8 cellular contexts compared by ENCODE assay signal in the genomic region with DNA sequence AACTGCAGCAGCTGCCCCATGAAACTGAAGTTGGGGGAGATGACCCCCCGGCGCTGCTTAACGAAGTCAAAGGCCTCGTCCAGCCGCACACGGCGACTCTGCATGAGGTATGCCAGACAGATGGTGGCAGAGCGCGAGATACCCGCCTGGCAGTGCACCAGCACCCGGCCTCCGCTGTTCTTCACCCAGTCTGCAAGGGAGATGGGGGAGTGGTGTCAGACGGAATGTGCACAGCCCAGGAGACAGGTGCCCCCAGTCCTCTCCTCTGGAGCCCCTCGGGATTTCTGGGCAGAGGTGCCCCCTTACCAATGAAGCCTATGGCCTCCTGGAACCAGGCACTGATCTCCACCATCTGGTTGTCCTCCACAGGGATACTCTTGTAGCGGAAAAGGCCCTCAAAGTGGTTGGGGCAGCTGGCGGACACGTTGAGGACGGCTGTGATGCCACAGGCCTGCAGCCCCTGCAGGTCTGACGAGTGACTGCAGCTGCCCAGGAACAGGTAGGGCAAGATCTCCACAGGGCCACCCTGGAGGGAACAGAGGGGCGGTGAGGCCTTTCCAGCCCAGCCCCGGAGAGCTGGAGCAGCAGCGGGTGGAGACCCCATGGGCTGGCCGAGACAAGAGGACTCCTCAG. TPM values are rescaled to one million over a fixed set of nuclear protein-coding genes. Genes with fewer than 3 reads are reported as not detected.
A peak's percentile ranks its signal among the peaks of the same experiment; 100 is the strongest.
DNase-seq lines count a peak whose midpoint lies in the region; ATAC-seq and TF ChIP-seq lines count a peak whose summit lies in the region.

No MANE protein-coding gene starts in this region.

- H3K27ac Mint-ChIP-seq in activated T-helper 1 cell treated with anti-CD3 and anti-CD28 coated beads, Interleukin-12 subunit alpha, Interleukin-12 subunit beta, Interleukin-2, Interleukin-4 antibody, amounts not matched to agents 30 ng/mL and 10 ng/mL and 1 ng/mL, durations not matched to agents 14 hours and 24 hours and 36 hours: peak overlapping the region; percentile 96
- peak overlapping the region; percentile 94 to 99 for H3K27ac Mint-ChIP-seq in stimulated activated naive CD8-positive, alpha-beta T cell treated with anti-CD3 and anti-CD28 coated beads, Interleukin-15, amount 100 ng/mL, for 72 hours

- ATAC-seq in stimulated activated naive CD8-positive, alpha-beta T cell treated with anti-CD3 and anti-CD28 coated beads, Interleukin-15, amount 100 ng/mL, for 72 hours: no peak
- ATAC-seq in GM21737 (IDR thresholded peaks at IDR 0.05; ENCODE audit: unreplicated experiment) (no peak), sciatic nerve (no peak)

- H3K4me3 Mint-ChIP-seq in activated T-helper 1 cell treated with anti-CD3 and anti-CD28 coated beads, Interleukin-12 subunit alpha, Interleukin-12 subunit beta, Interleukin-2, Interleukin-4 antibody, amounts not matched to agents 30 ng/mL and 10 ng/mL and 1 ng/mL, durations not matched to agents 14 hours and 24 hours and 36 hours: peak overlapping the region; percentile 97
- peak overlapping the region; percentile 97 to 98 for H3K4me3 Mint-ChIP-seq in stimulated activated naive CD8-positive, alpha-beta T cell treated with anti-CD3 and anti-CD28 coated beads, Interleukin-15, amount 100 ng/mL, for 72 hours

- DNase-seq in NCI-H146 (lab: John Stamatoyannopoulos, UW): peak; percentile 66
- DNase-seq in activated T-helper 1 cell treated with anti-CD3 and anti-CD28 coated beads, Interleukin-12 subunit alpha, Interleukin-12 subunit beta, Interleukin-2, Interleukin-4 antibody, amounts not matched to agents 30 ng/mL and 10 ng/mL and 1 ng/mL, durations not matched to agents 14 hours and 24 hours and 36 hours (ENCODE audit: low spot score): no peak
- DNase-seq in islet precursor cell: peak; percentile 83
- DNase-seq in stimulated activated naive CD8-positive, alpha-beta T cell treated with anti-CD3 and anti-CD28 coated beads, Interleukin-15, amount 100 ng/mL, for 72 hours: peak; percentile 62 to 66
- DNase-seq in ureter (ENCODE audit: low spot score): no peak
- no peak for DNase-seq in sciatic nerve (ENCODE audit: low spot score)

- intact Hi-C loops in activated T-helper 1 cell treated with anti-CD3 and anti-CD28 coated beads, Interleukin-12 subunit alpha, Interleukin-12 subunit beta, Interleukin-2, Interleukin-4 antibody, amounts not matched to agents 30 ng/mL and 10 ng/mL and 1 ng/mL, durations not matched to agents 14 hours and 24 hours and 36 hours (cut with micrococcal nuclease): loop anchor here (1.0 to 10.0 kb wide), 3 partner anchors 27 to 1521 kb away; a partner anchor contains a TSS
- intact Hi-C loops in sciatic nerve (cut with DNase I): no loop called here

- H3K36me3 Mint-ChIP-seq in activated T-helper 1 cell treated with anti-CD3 and anti-CD28 coated beads, Interleukin-12 subunit alpha, Interleukin-12 subunit beta, Interleukin-2, Interleukin-4 antibody, amounts not matched to agents 30 ng/mL and 10 ng/mL and 1 ng/mL, durations not matched to agents 14 hours and 24 hours and 36 hours (ENCODE audit: low read depth): peaks cover 29% of the 10 kb centered on the region

- H3K4me1 Mint-ChIP-seq in activated T-helper 1 cell treated with anti-CD3 and anti-CD28 coated beads, Interleukin-12 subunit alpha, Interleukin-12 subunit beta, Interleukin-2, Interleukin-4 antibody, amounts not matched to agents 30 ng/mL and 10 ng/mL and 1 ng/mL, durations not matched to agents 14 hours and 24 hours and 36 hours (ENCODE audit: low read depth): peaks cover 55% of the 10 kb centered on the region
- peaks cover 74% of the 10 kb centered on the region for H3K4me1 Mint-ChIP-seq in stimulated activated naive CD8-positive, alpha-beta T cell treated with anti-CD3 and anti-CD28 coated beads, Interleukin-15, amount 100 ng/mL, for 72 hours

- H3K27me3 Mint-ChIP-seq in activated T-helper 1 cell treated with anti-CD3 and anti-CD28 coated beads, Interleukin-12 subunit alpha, Interleukin-12 subunit beta, Interleukin-2, Interleukin-4 antibody, amounts not matched to agents 30 ng/mL and 10 ng/mL and 1 ng/mL, durations not matched to agents 14 hours and 24 hours and 36 hours (ENCODE audit: insufficient read depth): peaks cover 2% of the 10 kb centered on the region
- H3K27me3 Mint-ChIP-seq in stimulated activated naive CD8-positive, alpha-beta T cell treated with anti-CD3 and anti-CD28 coated beads, Interleukin-15, amount 100 ng/mL, for 72 hours: no peaks in the 10 kb centered on the region

- H3K9me3 Mint-ChIP-seq in activated T-helper 1 cell treated with anti-CD3 and anti-CD28 coated beads, Interleukin-12 subunit alpha, Interleukin-12 subunit beta, Interleukin-2, Interleukin-4 antibody, amounts not matched to agents 30 ng/mL and 10 ng/mL and 1 ng/mL, durations not matched to agents 14 hours and 24 hours and 36 hours: no peaks in the 10 kb centered on the region
- no peaks in the 10 kb centered on the region for H3K9me3 Mint-ChIP-seq in stimulated activated naive CD8-positive, alpha-beta T cell treated with anti-CD3 and anti-CD28 coated beads, Interleukin-15, amount 100 ng/mL, for 72 hours

- TF ChIP-seq CTCF in GM12874 (IDR thresholded peaks at IDR 0.05; ENCODE audit: insufficient read depth, low read depth, low read length): 0 out of 2 replicates have a peak, but pooled peaks have one; percentile 48

RNA-seq across cellular contexts. Expression of a gene that starts 1.3 kb away (rescaled TPM):
- 494 and 500 TPM in 2 replicates for total RNA-seq in activated T-helper 1 cell treated with anti-CD3 and anti-CD28 coated beads, Interleukin-12 subunit alpha, Interleukin-12 subunit beta, Interleukin-2, Interleukin-4 antibody, amounts not matched to agents 30 ng/mL and 10 ng/mL and 1 ng/mL, durations not matched to agents 14 hours and 24 hours and 36 hours
- total RNA-seq in ureter (2.6 TPM), sciatic nerve (7.3 TPM)

RNA-seq across cellular contexts. Expression of a gene that starts 5.7 kb away (rescaled TPM):
- total RNA-seq in activated T-helper 1 cell treated with anti-CD3 and anti-CD28 coated beads, Interleukin-12 subunit alpha, Interleukin-12 subunit beta, Interleukin-2, Interleukin-4 antibody, amounts not matched to agents 30 ng/mL and 10 ng/mL and 1 ng/mL, durations not matched to agents 14 hours and 24 hours and 36 hours: 2.0 and 2.9 TPM in 2 replicates
- total RNA-seq in ureter (not detected), sciatic nerve (0.31 TPM)

RNA-seq across cellular contexts. Expression of a gene that starts 27.6 kb away (rescaled TPM):
- total RNA-seq in activated T-helper 1 cell treated with anti-CD3 and anti-CD28 coated beads, Interleukin-12 subunit alpha, Interleukin-12 subunit beta, Interleukin-2, Interleukin-4 antibody, amounts not matched to agents 30 ng/mL and 10 ng/mL and 1 ng/mL, durations not matched to agents 14 hours and 24 hours and 36 hours: 0.12 and 0.21 TPM in 2 replicates
- total RNA-seq in ureter (1.1 TPM), sciatic nerve (3.2 TPM)

Comparison
In these comparisons a context has a peak if more than half of its experiments do, and no peak if none do; other contexts are left out.
1. DNase-seq: peak in NCI-H146 (single experiment), islet precursor cell (single experiment) and stimulated activated naive CD8-positive, alpha-beta T cell treated with anti-CD3 and anti-CD28 coated beads, Interleukin-15, amount 100 ng/mL, for 72 hours (2 of 2); none in activated T-helper 1 cell treated with anti-CD3 and anti-CD28 coated beads, Interleukin-12 subunit alpha, Interleukin-12 subunit beta, Interleukin-2, Interleukin-4 antibody, amounts not matched to agents 30 ng/mL and 10 ng/mL and 1 ng/mL, durations not matched to agents 14 hours and 24 hours and 36 hours (single experiment), ureter (single experiment) and sciatic nerve (single experiment).
2. RNA of a gene that starts 1.3 kb away (total RNA-seq): 494 to 500 TPM in activated T-helper 1 cell treated with anti-CD3 and anti-CD28 coated beads, Interleukin-12 subunit alpha, Interleukin-12 subunit beta, Interleukin-2, Interleukin-4 antibody, amounts not matched to agents 30 ng/mL and 10 ng/mL and 1 ng/mL, durations not matched to agents 14 hours and 24 hours and 36 hours; 7.3 TPM in sciatic nerve (single experiment) and 2.6 TPM in ureter (single experiment); every median in the first group is over 10 times any median in the second.